1 cellular context compared by ENCODE assay signal in genomic region chr11:36091256-36091811, GRCh38.
TF ChIP-seq lines count a peak whose summit lies in the region.

No MANE protein-coding gene starts in this region.

TF ChIP-seq in K562, 482 proteins besides CTCF, POLR2A, EP300 and RAD21 (continued from another document and continues in another):
- TF ChIP-seq HINFP (tag; conservative IDR thresholded peaks at IDR 0.05; ENCODE audit: low read depth) (no peak), TFE3 (CRISPR knock-in tag; IDR thresholded peaks at IDR 0.05) (no peak), ZC3H8 (IDR thresholded peaks at IDR 0.05) (no peak), IRF9 (tag; IDR thresholded peaks at IDR 0.05) (peak; percentile 81), AFF1 (IDR thresholded peaks at IDR 0.05; ENCODE audit: low read depth in 1 of 2, partially characterized antibody in 2 of 2) (no peak), ZNF830 (CRISPR knock-in tag; IDR thresholded peaks at IDR 0.05) (no peak), POLR2AphosphoS2 (IDR thresholded peaks at IDR 0.05; ENCODE audit: low read length) (no peak), ESRRA (IDR thresholded peaks at IDR 0.05; ENCODE audit: borderline replicate concordance, low read depth) (peak; percentile 75; the same call in 1 of the 2 replicates), HOMEZ (CRISPR knock-in tag; IDR thresholded peaks at IDR 0.05) (no peak), BRD4 (IDR thresholded peaks at IDR 0.05) (no peak), EWSR1 (IDR thresholded peaks at IDR 0.05; ENCODE audit: borderline replicate concordance, low read depth, partially characterized antibody) (no peak), HMG20B (CRISPR knock-in tag; IDR thresholded peaks at IDR 0.05) (no peak), YBX1 (IDR thresholded peaks at IDR 0.05) (no peak), CTCFL (IDR thresholded peaks at IDR 0.05; ENCODE audit: borderline replicate concordance, insufficient read depth, low read depth, low read length, poor library complexity, severe bottlenecking) (no peak), JUND (IDR thresholded peaks at IDR 0.05; ENCODE audit: borderline replicate concordance, low read depth, low read length) (peak; percentile 38; the same call in 1 of the 2 replicates), JUND (tag; IDR thresholded peaks at IDR 0.05; ENCODE audit: borderline replicate concordance, low read depth, low read length) (peak; percentile 17; the same call in 1 of the 3 replicates), MAZ (CRISPR knock-in tag; conservative IDR thresholded peaks at IDR 0.05 in 1 of 2, IDR thresholded peaks at IDR 0.05 in 1 of 2) (peak; percentile 22 to 86; a peak in 2 of 4 replicates), NR0B1 (IDR thresholded peaks at IDR 0.05; ENCODE audit: partially characterized antibody) (no peak), CHD1 (IDR thresholded peaks at IDR 0.05; ENCODE audit: low read length) (no peak), ZBTB17 (CRISPR knock-in tag; IDR thresholded peaks at IDR 0.05) (no peak), TEAD2 (tag; IDR thresholded peaks at IDR 0.05) (no peak), ZNF778 (CRISPR knock-in tag; IDR thresholded peaks at IDR 0.05) (no peak), TAF9B (IDR thresholded peaks at IDR 0.05; ENCODE audit: partially characterized antibody) (no peak), ZNF280B (CRISPR knock-in tag; IDR thresholded peaks at IDR 0.05) (no peak), POU5F1 (IDR thresholded peaks at IDR 0.05; ENCODE audit: borderline replicate concordance, low read depth, low read length, partially characterized antibody) (no peak), GABPB2 (CRISPR knock-in tag; conservative IDR thresholded peaks at IDR 0.05) (no peak), GABPA (tag; conservative IDR thresholded peaks at IDR 0.05; ENCODE audit: low read depth) (peak; percentile 70), KDM5B (IDR thresholded peaks at IDR 0.05; ENCODE audit: insufficient replicate concordance, low read depth, low read length) (no peak), FOXO4 (CRISPR knock-in tag; IDR thresholded peaks at IDR 0.05) (no peak), U2AF2 (optimal IDR thresholded peaks at IDR 0.05; ENCODE audit: low read depth, low read length) (no peak), FIP1L1 (IDR thresholded peaks at IDR 0.05; ENCODE audit: low read depth, low read length, poor library complexity, severe bottlenecking) (no peak), PCBP2 (IDR thresholded peaks at IDR 0.05; ENCODE audit: low read depth, low read length, poor library complexity, severe bottlenecking) (no peak), ZNF77 (CRISPR knock-in tag; IDR thresholded peaks at IDR 0.05) (no peak), RBM17 (IDR thresholded peaks at IDR 0.05; ENCODE audit: borderline replicate concordance, low read depth, low read length) (no peak), ATF6 (CRISPR knock-in tag; IDR thresholded peaks at IDR 0.05) (no peak), LCOR (CRISPR knock-in tag; IDR thresholded peaks at IDR 0.05) (peak; percentile 73; the same call in 1 of the 2 replicates), ZNF766 (CRISPR knock-in tag; conservative IDR thresholded peaks at IDR 0.05) (peak; percentile 94), KLF16 (IDR thresholded peaks at IDR 0.05) (peak; percentile 30; the same call in 1 of the 2 replicates), ZNF436 (CRISPR knock-in tag; IDR thresholded peaks at IDR 0.05) (no peak), CREM (IDR thresholded peaks at IDR 0.05; ENCODE audit: low read depth) (no peak), SRSF1 (IDR thresholded peaks at IDR 0.05; ENCODE audit: low read depth, low read length) (no peak), ZNF316 (IDR thresholded peaks at IDR 0.05) (no peak), CEBPG (CRISPR knock-in tag; IDR thresholded peaks at IDR 0.05) (peak; percentile 84), CEBPG (tag; conservative IDR thresholded peaks at IDR 0.05 in 1 of 2, IDR thresholded peaks at IDR 0.05 in 1 of 2) (peak; percentile 95), KLF6 (CRISPR knock-in tag; IDR thresholded peaks at IDR 0.05; ENCODE audit: borderline replicate concordance) (no peak)
